ENCODE assay signal across 1 cellular context in the genomic region with DNA sequence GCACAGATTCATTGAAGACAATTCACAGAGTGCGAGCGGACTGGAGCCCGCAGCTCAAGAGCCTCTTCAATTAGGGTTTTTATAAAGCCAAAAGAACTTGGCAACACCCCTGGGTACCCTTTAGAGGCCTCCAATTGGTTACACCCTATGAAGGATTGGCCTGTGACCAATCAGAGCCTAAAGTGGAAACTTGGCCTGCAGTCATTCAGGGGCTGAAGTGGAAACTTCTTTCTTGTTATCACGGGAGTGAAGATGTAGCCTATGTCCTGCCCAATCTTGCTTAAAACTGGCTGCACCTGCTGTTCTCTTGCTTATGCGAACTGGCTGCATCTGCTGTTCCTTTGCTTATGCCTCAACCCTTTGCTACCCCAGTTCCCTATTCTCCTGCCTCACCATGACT.
TF ChIP-seq lines count a peak whose summit lies in the region.

No MANE protein-coding gene starts in this region.

TF ChIP-seq in HepG2, 621 proteins besides CTCF, POLR2A, EP300 and RAD21:
- TF ChIP-seq NFRKB (IDR thresholded peaks at IDR 0.05) (no peak), NFYC (CRISPR knock-in tag; IDR thresholded peaks at IDR 0.05) (peak; percentile 35; the same call in 1 of the 2 replicates), NFYB (CRISPR knock-in tag; IDR thresholded peaks at IDR 0.05) (peak; percentile 51)
- TF ChIP-seq, protein P1, sequence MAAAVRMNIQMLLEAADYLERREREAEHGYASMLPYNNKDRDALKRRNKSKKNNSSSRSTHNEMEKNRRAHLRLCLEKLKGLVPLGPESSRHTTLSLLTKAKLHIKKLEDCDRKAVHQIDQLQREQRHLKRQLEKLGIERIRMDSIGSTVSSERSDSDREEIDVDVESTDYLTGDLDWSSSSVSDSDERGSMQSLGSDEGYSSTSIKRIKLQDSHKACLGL (CRISPR knock-in tag; IDR thresholded peaks at IDR 0.05): no peak
